In genomic region chr2:66579494-66579893, GRCh38 we compare ENCODE assay signal across 1 cellular context.
TF ChIP-seq lines count a peak whose summit lies in the region.

No MANE protein-coding gene starts in this region.

TF ChIP-seq in IMR-90, 13 proteins besides CTCF, POLR2A, EP300 and RAD21 (continued from another document):
- TF ChIP-seq ELK1 (IDR thresholded peaks at IDR 0.05; ENCODE audit: borderline replicate concordance, low read depth, low read length): no peak
- TF ChIP-seq RFX5 (IDR thresholded peaks at IDR 0.05; ENCODE audit: low read depth, low read length): no peak
